ENCODE assay signal across 8 cellular contexts in the genomic region with DNA sequence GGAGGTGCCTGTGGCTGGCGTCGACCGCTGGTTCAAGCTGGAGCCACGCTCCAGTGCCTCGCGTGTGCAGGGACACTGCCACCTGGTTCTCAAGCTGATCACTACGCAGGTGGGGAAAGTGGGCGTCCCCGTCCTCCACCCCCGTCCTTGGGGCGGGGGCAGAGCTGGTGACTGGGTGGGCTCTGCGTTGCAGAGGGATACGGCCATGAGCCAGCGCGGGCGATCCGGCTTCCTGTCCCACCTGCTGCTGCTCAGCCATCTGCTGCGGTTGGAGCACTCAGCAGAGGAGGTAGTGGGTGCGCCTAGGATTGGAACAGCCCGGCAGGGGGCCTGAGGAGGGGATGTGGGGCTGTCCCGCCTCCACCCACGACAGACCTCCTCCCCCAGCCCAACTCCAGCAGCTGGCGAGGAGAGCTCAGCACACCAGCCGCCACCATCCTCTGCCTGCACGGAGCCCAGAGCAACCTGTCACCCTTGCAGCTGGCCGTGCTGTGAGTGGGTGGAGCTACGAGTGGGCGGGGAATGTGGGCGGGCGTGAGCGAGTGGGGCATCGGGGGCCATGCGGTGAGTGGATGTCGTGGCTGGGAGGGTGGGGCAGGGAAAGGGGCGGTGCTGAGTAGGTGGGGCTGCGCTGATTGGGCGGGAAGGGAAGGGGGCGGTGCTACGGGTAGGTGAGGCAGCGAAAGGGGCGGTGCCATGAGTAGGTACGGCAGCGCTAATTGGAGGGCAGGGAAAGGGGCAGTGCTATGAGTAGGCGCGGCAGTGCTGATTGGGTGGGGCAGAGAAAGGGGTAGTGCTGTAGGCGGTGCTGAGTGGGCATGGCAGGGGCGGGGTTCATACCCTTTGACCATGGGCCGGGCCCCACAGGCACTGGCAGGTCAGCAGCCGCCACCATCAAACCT. TPM values are rescaled to one million over a fixed set of nuclear protein-coding genes. Genes with fewer than 3 reads are reported as not detected.
DNase-seq lines count a peak whose midpoint lies in the region; ATAC-seq lines count a peak whose summit lies in the region.

No MANE protein-coding gene starts in this region.

- ATAC-seq in GM21576 (IDR thresholded peaks at IDR 0.05; ENCODE audit: unreplicated experiment), result peak; percentile 78

- peak; percentile 96 for DNase-seq in DMS153 (lab: John Stamatoyannopoulos, UW)
- peak; percentile 99 for DNase-seq in HuH-7 (ENCODE audit: low spot score)
- DNase-seq in NT2/D1 (ENCODE audit: low read depth, low spot score), result peak; percentile 96
- peak; percentile 90 for DNase-seq in activated CD8-positive, alpha-beta memory T cell treated with anti-CD3 and anti-CD28 coated beads, Interleukin-2, amount 50 U/mL, for 1 hour (ENCODE audit: extremely low read depth)
- peak; percentile 79 for DNase-seq in epithelial cell of prostate (ENCODE audit: low read depth, low spot score)
- DNase-seq in mucosa of gallbladder (ENCODE audit: low spot score), result peak; percentile 96
- peak; percentile 95 for DNase-seq in stimulated activated CD8-positive, alpha-beta memory T cell treated with anti-CD3 and anti-CD28 coated beads, Interleukin-4, amount 100 ng/mL, for 48 hours

- H3K9me3 ChIP-seq in NT2/D1 (ENCODE audit: insufficient read depth, low read length), result no peaks in the 10 kb centered on the region

- peaks cover 9% of the 10 kb centered on the region for H3K36me3 ChIP-seq in NT2/D1 (ENCODE audit: insufficient read depth, insufficient read length, low read length)

- no peak overlapping the region for H3K27ac ChIP-seq in epithelial cell of prostate

- no peak overlapping the region for H3K4me3 ChIP-seq in NT2/D1 (ENCODE audit: insufficient read length, low read depth)

- H3K27me3 ChIP-seq in NT2/D1 (ENCODE audit: insufficient read depth, insufficient read length), result peaks cover 9% of the 10 kb centered on the region

- H3K9ac ChIP-seq in NT2/D1 (ENCODE audit: insufficient read length, low read depth), result peak overlapping the region; percentile 36

- peaks cover 14% of the 10 kb centered on the region for H3K4me1 ChIP-seq in NT2/D1 (ENCODE audit: insufficient read depth, insufficient read length)

RNA-seq across cellular contexts. Expression of a gene that starts 8.9 kb away (rescaled TPM):
- total RNA-seq in mucosa of gallbladder, result 51.2 TPM

RNA-seq across cellular contexts. Expression of a gene that starts 9.0 kb away (rescaled TPM):
- total RNA-seq in mucosa of gallbladder, result 86.6 TPM

RNA-seq across cellular contexts. Expression of a gene that starts 9.3 kb away (rescaled TPM):
- 2.6 TPM for total RNA-seq in mucosa of gallbladder

RNA-seq across cellular contexts. Expression of a gene that starts 33.3 kb away (rescaled TPM):
- total RNA-seq in mucosa of gallbladder, result 100 TPM
